ENCODE assay signal across 21 cellular contexts in the genomic region with DNA sequence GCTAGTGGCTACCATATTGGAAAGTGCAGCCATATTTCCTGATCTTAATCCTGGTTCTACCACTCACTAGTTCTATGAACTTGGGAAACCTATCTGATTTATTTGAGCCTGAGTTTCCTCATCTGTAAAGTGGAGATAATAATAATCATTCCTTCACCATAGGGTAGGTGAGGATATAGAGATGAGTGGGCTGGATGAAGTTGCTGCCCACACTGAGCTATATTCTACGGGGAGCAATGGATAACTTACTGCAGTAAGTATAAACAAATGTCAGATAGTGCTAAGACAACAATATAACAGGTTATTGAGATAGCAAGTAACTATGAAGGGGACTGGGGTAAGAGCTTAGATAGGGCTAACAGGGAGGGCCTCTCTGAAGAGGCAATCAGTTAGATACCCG.
DNase-seq lines count a peak whose midpoint lies in the region; ATAC-seq and TF ChIP-seq lines count a peak whose summit lies in the region.
"Had no signal": no experiment of that assay in that cellular context is flagged by ENCODE, and none has a peak within 500 bp of the region (broad histone marks: within the 10 kb centered on the region; RNA-seq: fewer than 3 reads in every experiment).

No MANE protein-coding gene starts in this region.

- H2AFZ ChIP-seq in hepatocyte: no peak overlapping the region

- H3K4me3 Mint-ChIP-seq in nephron: no peak overlapping the region
- H3K4me3 Mint-ChIP-seq: CD14-positive monocyte; CD4-positive, alpha-beta T cell; CD8-positive, alpha-beta memory T cell; HFFc6 had no signal

- H3K27ac Mint-ChIP-seq in nephron: peak overlapping the region; percentile 65 to 80 (median 75)
- H3K27ac Mint-ChIP-seq: CD14-positive monocyte; CD4-positive, alpha-beta T cell; CD8-positive, alpha-beta memory T cell; HFFc6 had no signal

- H3K4me3 ChIP-seq in SJCRH30 (no peak overlapping the region), hepatocyte (no peak overlapping the region)
- H3K4me3 ChIP-seq: A549; BLaER1 treated with 17β-estradiol and CSF1 and Interleukin-3, amounts not matched to agents 10 nM and 100 nM; HAP-1 had no signal

- WGBS in hepatocyte (ENCODE audit: low lambda C conversion rate, missing lambda C conversion rate): 43% methylated on average over 2 of the region's 2 CpGs

- peaks cover 2% of the 10 kb centered on the region for H3K36me3 Mint-ChIP-seq in nephron (ENCODE audit: low read depth)
- H3K36me3 Mint-ChIP-seq: CD14-positive monocyte; CD8-positive, alpha-beta memory T cell had no signal

- DNase-seq in SJCRH30 (no peak), hepatocyte (ENCODE audit: low spot score) (no peak), HUDEP-2 (lab: John Stamatoyannopoulos, UW; ENCODE audit: unreplicated experiment in 76 of 76) (no peak), DMS79 treated with DMSO at 0.1 percent for 48 hours (lab: John Stamatoyannopoulos, UW) (no peak)
- DNase-seq: 8988T; ACHN; AML-193; BE2C; CD4-positive, alpha-beta T cell; CD8-positive, alpha-beta memory T cell; DMS 273 treated with DMSO at 0.1 percent for 48 hours; DMS79; GF-D8; GOT3; HFFc6 had no signal

- H3K27me3 ChIP-seq in SJCRH30: no peaks in the 10 kb centered on the region
- H3K27me3 ChIP-seq in hepatocyte: no peaks in the 10 kb centered on the region
- H3K27me3 ChIP-seq: BE2C; BLaER1 treated with 17β-estradiol and CSF1 and Interleukin-3, amounts not matched to agents 10 nM and 100 nM had no signal

- H3K4me1 ChIP-seq in SJCRH30: peaks cover 8% of the 10 kb centered on the region; the same call in 1 of the 2 replicates
- peaks cover 18% of the 10 kb centered on the region for H3K4me1 ChIP-seq in hepatocyte (ENCODE audit: insufficient read depth)
- H3K4me1 ChIP-seq: A549, BE2C had no signal

- no peaks in the 10 kb centered on the region for H4K20me1 ChIP-seq in hepatocyte (ENCODE audit: insufficient read depth, poor library complexity, severe bottlenecking)
- H4K20me1 ChIP-seq: BLaER1 treated with 17β-estradiol and CSF1 and Interleukin-3, amounts not matched to agents 10 nM and 100 nM had no signal

- H3K36me3 ChIP-seq in SJCRH30 (no peaks in the 10 kb centered on the region), hepatocyte (replicated peaks; ENCODE audit: insufficient read depth, low read depth) (no peaks in the 10 kb centered on the region)
- H3K36me3 ChIP-seq: BE2C; BLaER1 treated with 17β-estradiol and CSF1 and Interleukin-3, amounts not matched to agents 10 nM and 100 nM; HAP-1 had no signal

- H3K9me3 Mint-ChIP-seq in nephron: no peaks in the 10 kb centered on the region

- ATAC-seq in GM19467 (IDR thresholded peaks at IDR 0.05; ENCODE audit: unreplicated experiment): no peak
- ATAC-seq: A549 had no signal

- H3K27ac ChIP-seq in SJCRH30 (peak overlapping the region; percentile 9; the same call in 1 of the 2 replicates), hepatocyte (no peak overlapping the region)
- H3K27ac ChIP-seq: A549; BLaER1 treated with 17β-estradiol and CSF1 and Interleukin-3, amounts not matched to agents 10 nM and 100 nM had no signal

- peak overlapping the region; percentile 27 for H3K4me2 ChIP-seq in hepatocyte
- H3K4me2 ChIP-seq: A549; BLaER1 treated with 17β-estradiol and CSF1 and Interleukin-3, amounts not matched to agents 10 nM and 100 nM had no signal

- H3K27me3 Mint-ChIP-seq in nephron (ENCODE audit: low read depth): no peaks in the 10 kb centered on the region
- H3K27me3 Mint-ChIP-seq: CD4-positive, alpha-beta T cell had no signal

- no peaks in the 10 kb centered on the region for H3K79me2 ChIP-seq in hepatocyte

- no peaks in the 10 kb centered on the region for H3K9me3 ChIP-seq in SJCRH30 (replicated peaks)
- no peaks in the 10 kb centered on the region for H3K9me3 ChIP-seq in hepatocyte (ENCODE audit: low read depth)
- H3K9me3 ChIP-seq: A549, BE2C, HAP-1 had no signal

- H3K9me2 ChIP-seq in hepatocyte (replicated peaks; ENCODE audit: insufficient read depth): no peaks in the 10 kb centered on the region

- no peak for TF ChIP-seq CTCF in hepatocyte (IDR thresholded peaks at IDR 0.05; ENCODE audit: poor library complexity)
- TF ChIP-seq CTCF in nephron (IDR thresholded peaks at IDR 0.05; ENCODE audit: unreplicated experiment in 3 of 3): no peak

- H3K4me1 Mint-ChIP-seq in nephron: peaks cover 68% of the 10 kb centered on the region
- H3K4me1 Mint-ChIP-seq: CD14-positive monocyte; CD8-positive, alpha-beta memory T cell had no signal
